ENCODE assay signal across 8 cellular contexts in the genomic region with DNA sequence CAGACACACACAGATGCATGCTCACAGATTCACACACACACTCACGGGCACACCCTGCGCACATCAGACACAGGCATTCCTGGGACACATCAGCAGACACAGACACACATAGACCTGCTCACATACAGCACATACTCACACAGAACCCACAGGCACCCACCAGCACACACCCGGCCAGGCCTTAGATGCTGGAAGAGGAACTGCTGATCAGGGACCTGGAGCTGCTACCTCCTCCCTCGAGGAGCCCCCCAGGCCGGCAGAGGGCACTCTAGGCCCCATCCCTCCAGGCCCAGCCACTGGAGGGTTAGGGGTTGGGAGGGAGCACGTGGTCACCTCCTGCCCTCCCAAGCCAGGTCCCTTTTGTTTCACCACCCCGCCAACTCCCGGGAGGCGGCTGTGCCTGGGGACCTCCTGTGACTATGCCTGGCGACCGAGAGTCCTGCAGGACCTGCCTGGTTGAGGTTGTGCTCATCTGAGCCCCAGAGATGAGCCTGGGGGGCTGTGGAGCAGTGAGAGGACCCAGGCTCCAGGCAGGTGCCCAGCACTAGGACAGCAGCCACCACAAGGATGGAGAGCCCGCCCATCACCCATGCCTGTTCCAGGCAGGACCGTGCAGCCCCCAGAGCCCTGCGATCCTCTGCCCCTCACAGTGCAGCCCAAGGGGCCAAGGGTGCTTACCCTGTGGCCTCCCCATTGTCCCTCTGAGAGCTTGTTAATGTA. TPM values are rescaled to one million over a fixed set of nuclear protein-coding genes. Genes with fewer than 3 reads are reported as not detected.
DNase-seq lines count a peak whose midpoint lies in the region; ATAC-seq and TF ChIP-seq lines count a peak whose summit lies in the region.

No MANE protein-coding gene starts in this region.

- H3K9me3 ChIP-seq in NT2/D1 (ENCODE audit: insufficient read depth, low read length) (no peaks in the 10 kb centered on the region), fibroblast of lung (ENCODE audit: control insufficient read depth, insufficient read depth, low read depth, low read length) (no peaks in the 10 kb centered on the region), neuronal stem cell (replicated peaks in 1 of 2; ENCODE audit: control insufficient read depth in 2 of 2, insufficient read depth in 1 of 2, low read depth in 1 of 2, low read length in 2 of 2) (no peaks in the 10 kb centered on the region), transverse colon (no peaks in the 10 kb centered on the region)

- in situ Hi-C loops in transverse colon (cut with MboI; ENCODE audit: low pct_ligation_motif_present in 1 of 4, low pct_unique_long_range_greater_than_20kb in 1 of 4, low sequenced_read_pairs in 3 of 4): no loop called here

- intact Hi-C loops in transverse colon (cut with DNase I; ENCODE audit: low total_unique reads): no loop called here

- H3K18ac ChIP-seq in neuronal stem cell (ENCODE audit: low read length): peak overlapping the region; percentile 91

- H3K4me3 ChIP-seq in NT2/D1 (ENCODE audit: insufficient read length, low read depth) (peak overlapping the region; percentile 75), fibroblast of lung (replicated peaks in 1 of 4; ENCODE audit: control extremely low read depth in 1 of 4, insufficient read depth in 1 of 4, low read depth in 3 of 4, low read length in 4 of 4) (no peak overlapping the region), neuronal stem cell (ENCODE audit: low read length in 2 of 2) (peak overlapping the region; percentile 54 to 72), transverse colon (no peak overlapping the region)

- WGBS in neuronal stem cell (ENCODE audit: extremely low coverage in 2 of 2, insufficient read length in 2 of 2, insufficient replicate concordance in 1 of 2), 2 donors: no CpG with 5 or more reads among the region's 14 CpGs
- 61 to 100% methylated on average over 1 to 14 of the region's 14 CpGs for WGBS in transverse colon (ENCODE audit: low coverage in 1 of 2), 2 donors

- H3K36me3 ChIP-seq in NT2/D1 (ENCODE audit: insufficient read depth, insufficient read length, low read length) (no peaks in the 10 kb centered on the region), fibroblast of lung (ENCODE audit: control insufficient read depth, insufficient read depth, low read length) (no peaks in the 10 kb centered on the region), neuronal stem cell (replicated peaks in 1 of 2; ENCODE audit: control insufficient read depth in 2 of 2, insufficient read depth in 2 of 2, low read length in 2 of 2) (no peaks in the 10 kb centered on the region), transverse colon (no peaks in the 10 kb centered on the region)

- H3K4me2 ChIP-seq in fibroblast of lung (ENCODE audit: extremely low read depth, insufficient read depth, low read length): no peak overlapping the region
- peak overlapping the region; percentile 71 for H3K4me2 ChIP-seq in neuronal stem cell (ENCODE audit: insufficient read depth, low read length, poor library complexity, severe bottlenecking)

- no peak for TF ChIP-seq POLR2A in transverse colon (IDR thresholded peaks at IDR 0.05)

- H3K9ac ChIP-seq in NT2/D1 (ENCODE audit: insufficient read length, low read depth): peak overlapping the region; percentile 98
- H3K9ac ChIP-seq in fibroblast of lung (ENCODE audit: insufficient read depth, low read length): no peak overlapping the region
- peak overlapping the region; percentile 94 for H3K9ac ChIP-seq in neuronal stem cell (ENCODE audit: low read depth, low read length, poor library complexity)

- H4K20me1 ChIP-seq in fibroblast of lung (ENCODE audit: control insufficient read depth, extremely low read depth, insufficient read depth, low read length): no peaks in the 10 kb centered on the region

- H3K23ac ChIP-seq in neuronal stem cell (ENCODE audit: low read depth, low read length, poor library complexity): peak overlapping the region; percentile 97

- no peak overlapping the region for H3K27ac ChIP-seq in fibroblast of lung (ENCODE audit: insufficient read depth, low read length)
- peak overlapping the region; percentile 87 for H3K27ac ChIP-seq in neuronal stem cell (replicated peaks; ENCODE audit: low read length)
- H3K27ac ChIP-seq in transverse colon: no peak overlapping the region

- TF ChIP-seq EP300 in transverse colon (IDR thresholded peaks at IDR 0.05; ENCODE audit: low read depth): no peak

- peak overlapping the region; percentile 83 for H2BK5ac ChIP-seq in neuronal stem cell (ENCODE audit: low read length)

- peak overlapping the region; percentile 84 for H3K14ac ChIP-seq in neuronal stem cell (ENCODE audit: low read length)

- H3K4ac ChIP-seq in neuronal stem cell (ENCODE audit: low read length): peak overlapping the region; percentile 99

- no peaks in the 10 kb centered on the region for H3K79me2 ChIP-seq in fibroblast of lung (ENCODE audit: control insufficient read depth, insufficient read depth, low read length)

- H3K4me1 ChIP-seq in NT2/D1 (ENCODE audit: insufficient read depth, insufficient read length): peaks cover 46% of the 10 kb centered on the region
- no peaks in the 10 kb centered on the region for H3K4me1 ChIP-seq in fibroblast of lung (ENCODE audit: control insufficient read depth, extremely low read depth, insufficient read depth, low read length)
- peaks cover 20 to 28% of the 10 kb centered on the region in 2 donors for H3K4me1 ChIP-seq in neuronal stem cell (ENCODE audit: control insufficient read depth in 2 of 2, insufficient read depth in 1 of 2, low read depth in 1 of 2, low read length in 2 of 2)
- peaks cover 0 to 16% (median under 1%) of the 10 kb centered on the region in 4 donors for H3K4me1 ChIP-seq in transverse colon

- H2AK5ac ChIP-seq in neuronal stem cell (ENCODE audit: low read depth, low read length): peak overlapping the region; percentile 100

- peak overlapping the region; percentile 96 for H4K91ac ChIP-seq in neuronal stem cell (ENCODE audit: low read depth, low read length, poor library complexity)

- DNase-seq in NCI-H1417 (lab: John Stamatoyannopoulos, UW): peak in 2 of 3 experiments; percentile 69 to 86
- no peak for DNase-seq in NCI-H1417 treated with DMSO at 0.1 percent for 48 hours (lab: John Stamatoyannopoulos, UW)
- no peak for DNase-seq in NT2/D1 (ENCODE audit: low read depth, low spot score)
- peak; percentile 66 for DNase-seq in activated T-cell treated with anti-CD3 and anti-CD28 coated beads for 1 hour (ENCODE audit: low read depth)
- DNase-seq in fibroblast of lung (ENCODE audit: low read depth in 2 of 2): peak; percentile 23 to 42
- DNase-seq in neuronal stem cell (ENCODE audit: low spot score): no peak
- DNase-seq in transverse colon: peak; percentile 74

- TF ChIP-seq CTCF in fibroblast of lung (conservative IDR thresholded peaks at IDR 0.05 in 1 of 2, IDR thresholded peaks at IDR 0.05 in 1 of 2; ENCODE audit: low read depth in 1 of 2, low read length in 2 of 2): peak; percentile 47 to 56
- TF ChIP-seq CTCF in transverse colon (IDR thresholded peaks at IDR 0.05): peak; percentile 37 to 50 (median 48)

- H2BK120ac ChIP-seq in neuronal stem cell (ENCODE audit: low read depth, low read length): peak overlapping the region; percentile 99

- H4K8ac ChIP-seq in neuronal stem cell (ENCODE audit: low read depth, low read length): peak overlapping the region; percentile 93

- H2BK15ac ChIP-seq in neuronal stem cell (ENCODE audit: low read length): peak overlapping the region; percentile 96

- no peaks in the 10 kb centered on the region for H3K79me1 ChIP-seq in neuronal stem cell (ENCODE audit: low read depth, low read length)

- peak overlapping the region; percentile 99 for H2BK12ac ChIP-seq in neuronal stem cell (ENCODE audit: low read length)

- H2AFZ ChIP-seq in fibroblast of lung (ENCODE audit: low read length) (no peak overlapping the region), neuronal stem cell (ENCODE audit: low read length) (peak overlapping the region; percentile 90)

- ATAC-seq in HG03045 (IDR thresholded peaks at IDR 0.05; ENCODE audit: unreplicated experiment): peak; percentile 49

- H3K27me3 ChIP-seq in NT2/D1 (ENCODE audit: insufficient read depth, insufficient read length): no peaks in the 10 kb centered on the region
- H3K27me3 ChIP-seq in fibroblast of lung (ENCODE audit: control insufficient read depth, insufficient read depth, low read length): no peaks in the 10 kb centered on the region
- no peaks in the 10 kb centered on the region for H3K27me3 ChIP-seq in neuronal stem cell (ENCODE audit: control insufficient read depth in 3 of 3, insufficient read depth in 3 of 3, low read depth in 1 of 3, low read length in 3 of 3)
- no peaks in the 10 kb centered on the region for H3K27me3 ChIP-seq in transverse colon

RNA-seq across cellular contexts. Expression of gene PTMA, which starts 21.0 kb away (rescaled TPM):
- total RNA-seq in fibroblast of lung (481 and 664 TPM in 2 replicates), transverse colon (1,000 to 10,000 TPM in 1 of 4 donors, 100 to 1,000 TPM in 3; 478 to 1,487 (median 685) TPM)
- polyA plus RNA-seq in fibroblast of lung: 650 and 1,032 TPM in 2 replicates
- polyA plus RNA-seq in fibroblast of lung (2012): 819 and 1,107 TPM in 2 replicates
- 34.8 and 35.0 TPM in 2 replicates for polyA minus RNA-seq in fibroblast of lung (ENCODE audit: low replicate concordance)
- 3,606 TPM for polyA plus RNA-seq in neuronal stem cell (2013, experiment 1 of 2)
- polyA plus RNA-seq in neuronal stem cell (2013, experiment 2 of 2): 3,678 TPM

Comparison
In these comparisons a context has a peak if more than half of its experiments do, and no peak if none do; other contexts are left out.
1. DNase-seq: peak in NCI-H1417 (2 of 3), activated T-cell treated with anti-CD3 and anti-CD28 coated beads for 1 hour (single experiment), fibroblast of lung (2 of 2) and transverse colon (single experiment); none in NCI-H1417 treated with DMSO at 0.1 percent for 48 hours (single experiment), NT2/D1 (single experiment) and neuronal stem cell (single experiment).
2. H3K4me3 ChIP-seq: peak in NT2/D1 (single experiment) and neuronal stem cell (2 of 2); none in fibroblast of lung (0 of 4) and transverse colon (0 of 4).